ENCODE assay signal across 9 cellular contexts in the genomic region with DNA sequence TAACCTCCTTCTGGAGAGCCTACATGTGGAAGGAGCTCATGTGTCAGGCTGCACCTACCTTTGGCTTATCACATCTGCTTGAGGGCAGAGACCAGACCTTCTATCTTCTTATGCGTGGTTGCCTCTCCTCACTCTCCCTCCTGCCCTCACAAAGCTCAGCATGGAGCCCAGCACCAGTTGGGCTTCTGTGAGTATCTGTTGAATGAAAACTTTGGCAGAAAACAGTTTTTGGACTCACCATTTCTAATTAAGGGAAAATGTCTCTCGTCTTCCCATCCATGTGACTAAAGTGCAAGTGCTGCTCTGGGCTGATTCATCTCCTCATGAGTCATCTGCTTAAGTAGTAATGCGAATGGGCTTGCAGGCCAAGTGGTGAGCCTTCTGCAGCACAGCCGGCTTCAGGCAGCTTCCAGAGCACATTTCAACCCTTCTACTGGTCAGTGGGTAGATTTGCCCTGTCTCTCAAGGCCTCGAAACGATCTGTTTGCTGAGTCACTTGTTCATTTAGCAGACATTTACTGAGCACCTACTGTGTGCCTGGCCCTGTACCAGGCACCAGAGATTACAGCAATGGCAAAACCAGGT.
DNase-seq lines count a peak whose midpoint lies in the region; ATAC-seq, FAIRE-seq and TF ChIP-seq lines count a peak whose summit lies in the region.
"Had no signal": no experiment of that assay in that cellular context is flagged by ENCODE, and none has a peak within 500 bp of the region (broad histone marks: within the 10 kb centered on the region; RNA-seq: fewer than 3 reads in every experiment).

No MANE protein-coding gene starts in this region.

- H3K79me2 ChIP-seq in PC-3 (ENCODE audit: low read length) = no peaks in the 10 kb centered on the region

- H3K27me3 ChIP-seq in PC-3 (ENCODE audit: low read length) = no peaks in the 10 kb centered on the region
- no peaks in the 10 kb centered on the region for H3K27me3 ChIP-seq in small intestine (ENCODE audit: control insufficient read depth in 2 of 2, insufficient read depth in 2 of 2, low read length in 2 of 2)

- H3K4me3 ChIP-seq in PC-3 (ENCODE audit: low read length) (no peak overlapping the region), small intestine (ENCODE audit: low read depth in 1 of 2, low read length in 2 of 2) (no peak overlapping the region)

- BruUV-seq in PC-3 (replicated peaks; lab: Mats Ljungman, UMichigan) = no TSS peak

- peak overlapping the region; percentile 40 for H3K4me2 ChIP-seq in PC-3 (ENCODE audit: low read length)

- ATAC-seq in PC-3 = peak; percentile 94
- no peak for ATAC-seq in HG03135 (IDR thresholded peaks at IDR 0.05; ENCODE audit: unreplicated experiment)
- no peak for ATAC-seq in HG02840 (IDR thresholded peaks at IDR 0.05; ENCODE audit: low FRiP score, unreplicated experiment)

- H3K4me1 ChIP-seq in PC-3 (ENCODE audit: insufficient read depth, low read length) = peaks cover 18% of the 10 kb centered on the region
- H3K4me1 ChIP-seq in small intestine (ENCODE audit: control insufficient read depth in 2 of 2, insufficient read depth in 1 of 2, low read depth in 1 of 2, low read length in 1 of 2) = no peaks in the 10 kb centered on the region

- TF ChIP-seq CTCF in PC-3 (conservative IDR thresholded peaks at IDR 0.05; ENCODE audit: low read depth, low read length) = no peak

- peak overlapping the region; percentile 86 for H2AFZ ChIP-seq in PC-3 (ENCODE audit: low read length)

- CTCF ChIA-PET in PC-3 (lab: Charles Lee) = no interaction called here

- peak; percentile 43 for DNase-seq in SKM-1 treated with dmso at 0.1 percent for 144 hours (lab: John Stamatoyannopoulos, UW; ENCODE audit: unreplicated experiment)
- DNase-seq in SKM-1 (lab: John Stamatoyannopoulos, UW; ENCODE audit: unreplicated experiment) = no peak
- peak; percentile 87 for DNase-seq in PC-3
- peak; percentile 95 for DNase-seq in fibroblast of peridontal ligament (ENCODE audit: extremely low read depth)
- DNase-seq in small intestine = peak; percentile 11
- no peak for DNase-seq in GM12891 (ENCODE audit: insufficient read length, low spot score)
- DNase-seq: AML-193 had no signal

- FAIRE-seq in small intestine (lab: Jason Lieb, UNC) (no peak), GM12891 (lab: Jason Lieb, UNC) (no peak)

- no peak overlapping the region; the same call in 1 of the 2 replicates for H3K9ac ChIP-seq in PC-3 (ENCODE audit: low read length)

- intact Hi-C loops in PC-3 (cut with micrococcal nuclease) = no loop called here

- H3K36me3 ChIP-seq in PC-3 (ENCODE audit: low read depth, low read length) = no peaks in the 10 kb centered on the region
- no peaks in the 10 kb centered on the region for H3K36me3 ChIP-seq in small intestine (ENCODE audit: control insufficient read depth in 2 of 2, insufficient read depth in 2 of 2, low read length in 2 of 2)

- no peaks in the 10 kb centered on the region for H3K9me2 ChIP-seq in PC-3 (replicated peaks; ENCODE audit: low read length)

- H4K20me1 ChIP-seq in PC-3 (ENCODE audit: low read length) = no peaks in the 10 kb centered on the region

- H3K27ac ChIP-seq in PC-3 (ENCODE audit: low read length) (peak overlapping the region; percentile 48), small intestine (ENCODE audit: low read depth in 1 of 2, low read length in 1 of 2) (peak overlapping the region in 1 of 2 donors; percentile 46)

- TF ChIP-seq POLR2A in GM12891 (IDR thresholded peaks at IDR 0.05; ENCODE audit: low read depth, low read length) = no peak

- WGBS in small intestine, 3 donors = 64 to 72% (median 71%) methylated on average over 6 of the region's 6 CpGs

- H3F3A ChIP-seq in PC-3 (ENCODE audit: low read length, unreplicated experiment) = no peaks in the 10 kb centered on the region

- H3K9me3 ChIP-seq in PC-3 (ENCODE audit: low read length) = no peaks in the 10 kb centered on the region
- H3K9me3 ChIP-seq in small intestine (ENCODE audit: control insufficient read depth, low read depth) = no peaks in the 10 kb centered on the region

- POLR2A ChIA-PET in PC-3 (lab: Charles Lee; ENCODE audit: unreplicated experiment) = no interaction called here

TF ChIP-seq in GM12891, 5 proteins besides CTCF, POLR2A, EP300 and RAD21:
- TF ChIP-seq TAF1 (IDR thresholded peaks at IDR 0.05; ENCODE audit: low read depth, low read length) (no peak), PAX5 (IDR thresholded peaks at IDR 0.05; ENCODE audit: insufficient read depth, low read length, severe bottlenecking) (no peak), SPI1 (IDR thresholded peaks at IDR 0.05; ENCODE audit: low read depth, low read length) (no peak)

Comparison
In these comparisons a context has a peak if more than half of its experiments do, and no peak if none do; other contexts are left out.
1. DNase-seq: peak in SKM-1 treated with dmso at 0.1 percent for 144 hours (single experiment), PC-3 (single experiment), fibroblast of peridontal ligament (single experiment) and small intestine (single experiment); none in SKM-1 (single experiment) and GM12891 (single experiment).